ENCODE assay signal across 8 cellular contexts in genomic region chr5:177494356-177495195, GRCh38. TPM values are rescaled to one million over a fixed set of nuclear protein-coding genes. Genes with fewer than 3 reads are reported as not detected.
A peak's percentile ranks its signal among the peaks of the same experiment; 100 is the strongest.
DNase-seq lines count a peak whose midpoint lies in the region; ATAC-seq, FAIRE-seq and TF ChIP-seq lines count a peak whose summit lies in the region.

No MANE protein-coding gene starts in this region.

- ATAC-seq in foreskin keratinocyte (peak; percentile 46), pancreas (peak in 1 of 4 donors; percentile 5), HG02642 (IDR thresholded peaks at IDR 0.05; ENCODE audit: poor library complexity, unreplicated experiment) (no peak)

- no peak overlapping the region for H3K9ac ChIP-seq in HUES48 (ENCODE audit: low read depth, low read length)

- no peaks in the 10 kb centered on the region for H3K9me3 ChIP-seq in HUES48 (ENCODE audit: control insufficient read depth, insufficient read depth, low read length)
- H3K9me3 ChIP-seq in pancreas: no peaks in the 10 kb centered on the region

- H3K4me3 ChIP-seq in HUES48 (ENCODE audit: low read depth, low read length): no peak overlapping the region
- peak overlapping the region; percentile 88 for H3K4me3 ChIP-seq in WI38 (ENCODE audit: low read depth, low read length)
- H3K4me3 ChIP-seq in pancreas: peak overlapping the region in 1 of 4 donors; percentile 17

- peaks cover 34% of the 10 kb centered on the region for H3K4me1 ChIP-seq in HUES48 (ENCODE audit: control insufficient read depth, insufficient read depth, low read length)
- H3K4me1 ChIP-seq in foreskin keratinocyte: peaks cover 24% of the 10 kb centered on the region
- H3K4me1 ChIP-seq in pancreas: peaks cover 0 to 5% (median 0%) of the 10 kb centered on the region in 3 donors

- WGBS in pancreas, 2 donors: 68 to 83% methylated on average over 10 to 11 of the region's 11 CpGs

- intact Hi-C loops in pancreas (cut with DNase I): no loop called here

- peaks cover 45% of the 10 kb centered on the region for H3K36me3 ChIP-seq in HUES48 (ENCODE audit: control insufficient read depth, insufficient read depth, low read length)
- H3K36me3 ChIP-seq in pancreas: no peaks in the 10 kb centered on the region

- DNase-seq in foreskin keratinocyte (peak; percentile 63 to 82), pancreas (peak in 4 of 6 donors; percentile 42 to 65 (median 62)), NCI-H1092 treated with DMSO at 0.1 percent for 48 hours (lab: John Stamatoyannopoulos, UW) (no peak), mesenteric fat pad (ENCODE audit: low spot score) (no peak)

- no peak for FAIRE-seq in pancreas (lab: Jason Lieb, UNC)

- H3K27ac ChIP-seq in C4-2B: no peak overlapping the region
- peak overlapping the region; percentile 98 for H3K27ac ChIP-seq in HUES48 (ENCODE audit: low read depth, low read length)
- peak overlapping the region; percentile 85 for H3K27ac ChIP-seq in foreskin keratinocyte
- peak overlapping the region in 2 of 4 donors; percentile 15 to 41 for H3K27ac ChIP-seq in pancreas

- peaks cover 12% of the 10 kb centered on the region for H3K27me3 ChIP-seq in HUES48 (ENCODE audit: control insufficient read depth, insufficient read depth, low read length)
- peaks cover 6% of the 10 kb centered on the region for H3K27me3 ChIP-seq in foreskin keratinocyte
- H3K27me3 ChIP-seq in pancreas: no peaks in the 10 kb centered on the region

- TF ChIP-seq CTCF in C4-2B (conservative IDR thresholded peaks at IDR 0.05): peak; percentile 18; the same call in 1 of the 2 replicates
- TF ChIP-seq CTCF in WI38 (IDR thresholded peaks at IDR 0.05; ENCODE audit: low read depth, low read length): peak; percentile 45; the same call in 1 of the 2 replicates
- TF ChIP-seq CTCF in foreskin keratinocyte (conservative IDR thresholded peaks at IDR 0.05): peak; percentile 48
- TF ChIP-seq CTCF in pancreas (IDR thresholded peaks at IDR 0.05): no peak

RNA-seq across cellular contexts. Expression of gene PDLIM7, which starts 2.8 kb away (rescaled TPM):
- total RNA-seq in foreskin keratinocyte (71.7 and 77.8 TPM in 2 replicates), pancreas (10 to 100 TPM in 2 of 6 donors, 1 to 10 TPM in 4; 3.9 to 39.9 (median 8.7) TPM), mesenteric fat pad (58.8 TPM)
- polyA plus RNA-seq in foreskin keratinocyte (106 and 107 TPM in 2 replicates), pancreas (10 to 100 TPM; 23.2 to 38.0 TPM)

RNA-seq across cellular contexts. Expression of gene DOK3, which starts 15.1 kb away (rescaled TPM):
- 2.1 and 2.2 TPM in 2 replicates for total RNA-seq in foreskin keratinocyte
- polyA plus RNA-seq in foreskin keratinocyte: 1.4 and 2.0 TPM in 2 replicates
- total RNA-seq in pancreas: 10 to 100 TPM in 1 of 6 donors, 1 to 10 TPM in 4, under 1 TPM in 1; 0.98 to 11.4 (median 4.3) TPM
- polyA plus RNA-seq in pancreas: 1 to 10 TPM; 3.9 to 6.5 TPM
- 22.6 TPM for total RNA-seq in mesenteric fat pad

RNA-seq across cellular contexts. Expression of gene DBN1, which starts 21.1 kb away (rescaled TPM):
- total RNA-seq in foreskin keratinocyte (80.8 and 88.5 TPM in 2 replicates), pancreas (10 to 100 TPM; 10.2 to 38.2 (median 15.7) TPM), mesenteric fat pad (44.3 TPM)
- polyA plus RNA-seq in foreskin keratinocyte (69.8 and 78.7 TPM in 2 replicates), pancreas (10 to 100 TPM; 17.1 to 29.2 TPM)

RNA-seq across cellular contexts. Expression of gene DDX41, which starts 22.2 kb away (rescaled TPM):
- total RNA-seq in foreskin keratinocyte: 87.1 and 91.0 TPM in 2 replicates
- polyA plus RNA-seq in foreskin keratinocyte: 82.6 and 85.8 TPM in 2 replicates
- total RNA-seq in pancreas: 10 to 100 TPM; 24.3 to 47.4 (median 39.4) TPM
- polyA plus RNA-seq in pancreas: 10 to 100 TPM; 68.3 to 88.1 TPM
- 63.8 TPM for total RNA-seq in mesenteric fat pad

RNA-seq across cellular contexts. Expression of gene PRR7, which starts 48.0 kb away (rescaled TPM):
- total RNA-seq in foreskin keratinocyte: 2.4 and 3.0 TPM in 2 replicates
- polyA plus RNA-seq in foreskin keratinocyte: 4.7 and 5.0 TPM in 2 replicates
- 1 to 10 TPM; 1.7 to 3.5 (median 2.5) TPM for total RNA-seq in pancreas
- 1 to 10 TPM; 2.8 to 3.2 TPM for polyA plus RNA-seq in pancreas
- total RNA-seq in mesenteric fat pad: 1.00 TPM

Comparison
In these comparisons a context has a peak if more than half of its experiments do, and no peak if none do; other contexts are left out.
1. CTCF ChIP-seq: peak in C4-2B (single experiment), WI38 (single experiment) and foreskin keratinocyte (single experiment); none in pancreas (0 of 4).
2. DNase-seq: peak in foreskin keratinocyte (2 of 2) and pancreas (4 of 6); none in NCI-H1092 treated with DMSO at 0.1 percent for 48 hours (single experiment) and mesenteric fat pad (single experiment).